Comparison of ENCODE assay signal across 23 cellular contexts in genomic region chr6:137348777-137349176, GRCh38.
"Had no signal": no experiment of that assay in that cellular context is flagged by ENCODE, and none has a peak within 500 bp of the region (broad histone marks: within the 10 kb centered on the region; RNA-seq: fewer than 3 reads in every experiment).

No MANE protein-coding gene starts in this region.

- H3K27ac ChIP-seq: lower lobe of right lung, psoas muscle, skin epidermis, spleen, transverse colon, upper lobe of right lung, uterus had no signal

- H3K4me1 ChIP-seq: lower lobe of right lung, psoas muscle, upper lobe of right lung, uterus had no signal

- H3K27me3 Mint-ChIP-seq: naive thymus-derived CD8-positive, alpha-beta T cell; stimulated activated memory B cell treated with anti-CD40 and anti-IgM and Interleukin-4, amounts not matched to agents 10 μg/mL and 1 μg/mL and 100 μg/mL, for 72 hours had no signal

- H3K27me3 ChIP-seq: spleen, transverse colon, upper lobe of right lung, uterus had no signal

- H3K36me3 Mint-ChIP-seq: immature natural killer cell; naive thymus-derived CD8-positive, alpha-beta T cell; stimulated activated memory B cell treated with anti-CD40 and anti-IgM and Interleukin-4, amounts not matched to agents 10 μg/mL and 1 μg/mL and 100 μg/mL, for 72 hours had no signal

- H3K9me3 ChIP-seq: lower lobe of right lung, psoas muscle, spleen, transverse colon, upper lobe of right lung, uterus had no signal

- H3K4me3 ChIP-seq: lower lobe of right lung, psoas muscle, skin epidermis, spleen, transverse colon, upper lobe of right lung, uterus had no signal

- H3K27ac Mint-ChIP-seq: immature natural killer cell; nephron progenitor cell; stimulated activated memory B cell treated with anti-CD40 and anti-IgM and Interleukin-4, amounts not matched to agents 10 μg/mL and 1 μg/mL and 100 μg/mL, for 72 hours had no signal

- DNase-seq: cortex of kidney; effector CD4-positive, alpha-beta T cell; hypothalamus; immature natural killer cell; islet precursor cell; kidney glomerular epithelial cell; left ventricle myocardium superior; lower lobe of right lung; naive thymus-derived CD8-positive, alpha-beta T cell; nephron progenitor cell; nucleus accumbens; posterior cingulate gyrus; psoas muscle; right cardiac atrium; spleen; stimulated activated CD4-positive, alpha-beta T cell treated with anti-CD3 and anti-CD28 coated beads, Interleukin-4, amount 100 ng/mL, for 4 hours; stimulated activated naive CD8-positive, alpha-beta T cell treated with anti-CD3 and anti-CD28 coated beads, Interleukin-15, Interleukin-2, amounts not matched to agents 100 U/mL and 50 U/mL, for 24 hours; transverse colon; upper lobe of right lung; uterus had no signal

- H3K36me3 ChIP-seq: lower lobe of right lung, spleen, transverse colon, upper lobe of right lung, uterus had no signal

- ATAC-seq: left ventricle myocardium superior; lower lobe of right lung; naive thymus-derived CD8-positive, alpha-beta T cell; psoas muscle; right cardiac atrium; stimulated activated memory B cell treated with anti-CD40 and anti-IgM and Interleukin-4, amounts not matched to agents 10 μg/mL and 1 μg/mL and 100 μg/mL, for 72 hours; stimulated activated naive CD8-positive, alpha-beta T cell treated with anti-CD3 and anti-CD28 coated beads, Interleukin-15, Interleukin-2, amounts not matched to agents 100 U/mL and 50 U/mL, for 24 hours; upper lobe of right lung had no signal

- FAIRE-seq: frontal cortex had no signal

- H3K9me3 Mint-ChIP-seq: immature natural killer cell; naive thymus-derived CD8-positive, alpha-beta T cell; nephron progenitor cell; stimulated activated memory B cell treated with anti-CD40 and anti-IgM and Interleukin-4, amounts not matched to agents 10 μg/mL and 1 μg/mL and 100 μg/mL, for 72 hours had no signal

- H3K4me3 Mint-ChIP-seq: immature natural killer cell; naive thymus-derived CD8-positive, alpha-beta T cell; nephron progenitor cell; stimulated activated memory B cell treated with anti-CD40 and anti-IgM and Interleukin-4, amounts not matched to agents 10 μg/mL and 1 μg/mL and 100 μg/mL, for 72 hours had no signal
